ENCODE assay signal across 1 cellular context in genomic region chr1:154913242-154913641, GRCh38.
TF ChIP-seq lines count a peak whose summit lies in the region.

No MANE protein-coding gene starts in this region.

TF ChIP-seq in K562, 482 proteins besides CTCF, POLR2A, EP300 and RAD21:
- no peak for TF ChIP-seq POLR3G (IDR thresholded peaks at IDR 0.05; ENCODE audit: extremely low read depth, insufficient read length, insufficient replicate concordance)
- TF ChIP-seq C11orf30 (IDR thresholded peaks at IDR 0.05; ENCODE audit: low read depth), result 0 out of 2 replicates have a peak, but pooled peaks have one; percentile 14
TF ChIP-seq in K562: peak in this region for 1.
